In genomic region chr10:68156373-68157185, GRCh38 we compare ENCODE assay signal across 8 cellular contexts. TPM values are rescaled to one million over a fixed set of nuclear protein-coding genes. Genes with fewer than 3 reads are reported as not detected.
DNase-seq lines count a peak whose midpoint lies in the region; ATAC-seq and TF ChIP-seq lines count a peak whose summit lies in the region.

No MANE protein-coding gene starts in this region.

- no peaks in the 10 kb centered on the region for H3K9me3 ChIP-seq in lung (ENCODE audit: control insufficient read depth in 2 of 2, insufficient read depth in 1 of 2, low read length in 1 of 2)

- peak; percentile 63 for TF ChIP-seq CTCF in WTC11 (IDR thresholded peaks at IDR 0.05)
- peak; percentile 82 for TF ChIP-seq CTCF in choroid plexus epithelial cell (conservative IDR thresholded peaks at IDR 0.05; ENCODE audit: low read depth, low read length)
- TF ChIP-seq CTCF in lung (IDR thresholded peaks at IDR 0.05; ENCODE audit: control extremely low read depth, extremely low read depth) = peak; percentile 90

- peaks cover 42% of the 10 kb centered on the region for H3K4me1 Mint-ChIP-seq in WTC11

- H3K4me3 ChIP-seq in choroid plexus epithelial cell (ENCODE audit: low read depth, low read length) (no peak overlapping the region), lung (no peak overlapping the region)

- peak overlapping the region in 1 of 2 donors; percentile 89 for H3K27ac ChIP-seq in lung (ENCODE audit: low read depth in 1 of 2, low read length in 1 of 2)

- no peak overlapping the region for H3K27ac Mint-ChIP-seq in WTC11

- no peak overlapping the region for H3K4me3 Mint-ChIP-seq in WTC11

- H3K27me3 ChIP-seq in lung (ENCODE audit: control insufficient read depth, insufficient read depth) = no peaks in the 10 kb centered on the region

- WGBS in lung, 2 donors = 32 to 38% methylated on average over 11 of the region's 11 CpGs

- intact Hi-C loops in Right ventricle myocardium superior (cut with DNase I) = loop anchor here (2.0 to 5.0 kb wide), 2 partner anchors 74 to 300 kb away; no protein-coding TSS in a partner anchor
- intact Hi-C loops in cardiac septum (cut with DNase I) = loop anchor here (5.0 kb wide), 1 partner anchor 299 kb away; no protein-coding TSS in a partner anchor

- no peaks in the 10 kb centered on the region for H3K36me3 Mint-ChIP-seq in WTC11

- H3K27me3 Mint-ChIP-seq in WTC11 (ENCODE audit: low read depth) = no peaks in the 10 kb centered on the region

- no peaks in the 10 kb centered on the region for H3K9me3 Mint-ChIP-seq in WTC11

- ATAC-seq in Right ventricle myocardium superior (ENCODE audit: poor library complexity) = peak; percentile 35
- ATAC-seq in WTC11 = peak; percentile 52
- ATAC-seq in lung (ENCODE audit: insufficient read depth, low FRiP score) = no peak
- ATAC-seq in GM21576 (IDR thresholded peaks at IDR 0.05; ENCODE audit: unreplicated experiment) = no peak

- POLR2A ChIA-PET in WTC11 (lab: Charles Lee) = interaction anchor here (0.5 kb wide), 1 partner anchor 804 kb away, joined by 4 read pairs; no protein-coding TSS in a partner anchor

- peaks cover 0 to 17% of the 10 kb centered on the region in 2 donors for H3K4me1 ChIP-seq in lung (ENCODE audit: control insufficient read depth in 2 of 2, insufficient read depth in 2 of 2, low read length in 2 of 2)

- CTCF ChIA-PET in WTC11 (lab: Charles Lee) = interaction anchor here (0.6 to 5.1 kb wide), 23 partner anchors 9 to 368 kb away, joined by 3 to 40 read pairs (median 4); no protein-coding TSS in a partner anchor

- DNase-seq in Right ventricle myocardium superior (no peak), cardiac septum (ENCODE audit: low spot score) (no peak), MV-4-11 (lab: John Stamatoyannopoulos, UW) (peak; percentile 48), WTC11 (ENCODE audit: low spot score) (peak; percentile 62), choroid plexus epithelial cell (ENCODE audit: low read depth) (peak; percentile 87), lung (ENCODE audit: low spot score) (peak; percentile 52)
- peak; percentile 4 to 18 for DNase-seq in stimulated activated CD8-positive, alpha-beta memory T cell treated with anti-CD3 and anti-CD28 coated beads, Interleukin-2, amount 100 ng/mL, for 48 hours (ENCODE audit: low read depth in 2 of 2)

- peaks cover 0 to 2% of the 10 kb centered on the region in 2 donors for H3K36me3 ChIP-seq in lung (ENCODE audit: control insufficient read depth in 2 of 2, insufficient read depth in 2 of 2, low read length in 2 of 2)

TF ChIP-seq in WTC11, 78 proteins besides CTCF, POLR2A, EP300 and RAD21:
- TF ChIP-seq, protein P1, sequence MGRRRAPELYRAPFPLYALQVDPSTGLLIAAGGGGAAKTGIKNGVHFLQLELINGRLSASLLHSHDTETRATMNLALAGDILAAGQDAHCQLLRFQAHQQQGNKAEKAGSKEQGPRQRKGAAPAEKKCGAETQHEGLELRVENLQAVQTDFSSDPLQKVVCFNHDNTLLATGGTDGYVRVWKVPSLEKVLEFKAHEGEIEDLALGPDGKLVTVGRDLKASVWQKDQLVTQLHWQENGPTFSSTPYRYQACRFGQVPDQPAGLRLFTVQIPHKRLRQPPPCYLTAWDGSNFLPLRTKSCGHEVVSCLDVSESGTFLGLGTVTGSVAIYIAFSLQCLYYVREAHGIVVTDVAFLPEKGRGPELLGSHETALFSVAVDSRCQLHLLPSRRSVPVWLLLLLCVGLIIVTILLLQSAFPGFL (CRISPR knock-in tag; IDR thresholded peaks at IDR 0.05; ENCODE audit: borderline replicate concordance) = no peak
- TF ChIP-seq ATF1 (CRISPR knock-in tag; IDR thresholded peaks at IDR 0.05) (no peak), RORB (CRISPR knock-in tag; IDR thresholded peaks at IDR 0.05) (no peak)

RNA-seq across cellular contexts. Expression of gene MYPN, which starts 47.3 kb away (rescaled TPM):
- total RNA-seq in Right ventricle myocardium superior (92.0 TPM), cardiac septum (196 TPM), WTC11 (2021) (0.05 TPM in 1 of 3 replicates, not detected in the others), lung (under 1 TPM; 0.06 to 0.28 TPM)
- polyA plus RNA-seq in lung = under 1 TPM; 0.01 to 0.02 TPM

Comparison
In these comparisons a context has a peak if more than half of its experiments do, and no peak if none do; other contexts are left out.
1. ATAC-seq: peak in Right ventricle myocardium superior (single experiment) and WTC11 (single experiment); none in lung (single experiment) and GM21576 (single experiment).
2. DNase-seq: peak in MV-4-11 (single experiment), WTC11 (single experiment), choroid plexus epithelial cell (single experiment), lung (single experiment) and stimulated activated CD8-positive, alpha-beta memory T cell treated with anti-CD3 and anti-CD28 coated beads, Interleukin-2, amount 100 ng/mL, for 48 hours (2 of 2); none in Right ventricle myocardium superior (single experiment) and cardiac septum (single experiment).
3. RNA of gene MYPN, which starts 47.3 kb away (total RNA-seq): 196 TPM in cardiac septum (single experiment) and 92.0 TPM in Right ventricle myocardium superior (single experiment); 0.06 to 0.28 TPM in lung and 0.05 TPM in WTC11; every median in the first group is over 10 times any median in the second.
4. Peak in every context shown above with its lines, with median percentiles within 50 percentile points of each other: CTCF ChIP-seq.